26 cellular contexts compared by ENCODE assay signal in genomic region chr19:33502991-33503790, GRCh38. TPM values are rescaled to one million over a fixed set of nuclear protein-coding genes. Genes with fewer than 3 reads are reported as not detected.
DNase-seq lines count a peak whose midpoint lies in the region; ATAC-seq, FAIRE-seq and TF ChIP-seq lines count a peak whose summit lies in the region.
"Had no signal": no experiment of that assay in that cellular context is flagged by ENCODE, and none has a peak within 500 bp of the region (broad histone marks: within the 10 kb centered on the region; RNA-seq: fewer than 3 reads in every experiment).

No MANE protein-coding gene starts in this region.

- peak overlapping the region; percentile 85 for H3K27ac Mint-ChIP-seq in neural crest cell (ENCODE audit: unreplicated experiment)
- H3K27ac Mint-ChIP-seq: activated B cell treated with CpG ODN at 0.5 μM for 24 hours; dendritic cell treated with granulocyte-macrophage colony-stimulating factor and Interleukin-4, amounts not matched to agents 40 ng/mL and 50 ng/mL, for 4 days; naive thymus-derived CD4-positive, alpha-beta T cell; T-cell had no signal

- H3K4me3 Mint-ChIP-seq in neural crest cell: peak overlapping the region; percentile 35
- H3K4me3 Mint-ChIP-seq: activated B cell treated with CpG ODN at 0.5 μM for 24 hours; activated T-cell treated with anti-CD3 and anti-CD28 coated beads, Interleukin-2, amount 50 U/mL, for 4 hours; CD8-positive, alpha-beta memory T cell; central memory CD8-positive, alpha-beta T cell; dendritic cell treated with granulocyte-macrophage colony-stimulating factor and Interleukin-4, amounts not matched to agents 40 ng/mL and 50 ng/mL, for 4 days; naive thymus-derived CD4-positive, alpha-beta T cell; T-cell had no signal

- H3K36me3 Mint-ChIP-seq in neural crest cell (ENCODE audit: low read depth): no peaks in the 10 kb centered on the region

- ATAC-seq in left ventricle myocardium superior: no peak
- ATAC-seq in right cardiac atrium: no peak
- no peak for ATAC-seq in GM18870 (IDR thresholded peaks at IDR 0.05; ENCODE audit: unreplicated experiment)
- ATAC-seq: activated T-cell treated with anti-CD3 and anti-CD28 coated beads, Interleukin-2, amount 50 U/mL, for 4 hours; esophagus mucosa; naive thymus-derived CD4-positive, alpha-beta T cell; T-cell had no signal

- TF ChIP-seq POLR2A in GM12892 (IDR thresholded peaks at IDR 0.05; ENCODE audit: low read depth, low read length): no peak

- intact Hi-C loops in left ventricle myocardium superior (cut with micrococcal nuclease): no loop called here
- intact Hi-C loops in right cardiac atrium (cut with DNase I): no loop called here

- no peaks in the 10 kb centered on the region for H3K9me3 Mint-ChIP-seq in neural crest cell
- H3K9me3 Mint-ChIP-seq: activated B cell treated with CpG ODN at 0.5 μM for 24 hours; activated T-cell treated with anti-CD3 and anti-CD28 coated beads, Interleukin-2, amount 50 U/mL, for 4 hours; CD8-positive, alpha-beta memory T cell; central memory CD8-positive, alpha-beta T cell; dendritic cell treated with granulocyte-macrophage colony-stimulating factor and Interleukin-4, amounts not matched to agents 40 ng/mL and 50 ng/mL, for 4 days; T-cell had no signal

- DNase-seq in left ventricle myocardium superior (peak; percentile 9), right cardiac atrium (no peak), bronchial epithelial cell (ENCODE audit: low read depth) (no peak), neural crest cell (ENCODE audit: low read depth, low spot score) (peak; percentile 18), GM12892 (ENCODE audit: insufficient read length) (no peak), ureter (ENCODE audit: low spot score) (no peak)
- DNase-seq: activated B cell treated with CpG ODN at 0.5 μM for 24 hours; activated gamma-delta T cell; activated T-cell treated with anti-CD3 and anti-CD28 coated beads, Interleukin-2, amount 50 U/mL, for 4 hours; DMS153; MV-4-11; naive thymus-derived CD4-positive, alpha-beta T cell; NCI-H146; NCI-H2107; NCI-H446 treated with DMSO at 0.1 percent for 48 hours; NCI-H82; small intestine; stimulated activated naive CD4-positive, alpha-beta T cell treated with Interleukin-2 at 50 U/mL for 16 hours; T-cell had no signal

- H3K27me3 ChIP-seq in right cardiac atrium (ENCODE audit: control insufficient read depth, insufficient read depth) (no peaks in the 10 kb centered on the region), bronchial epithelial cell (ENCODE audit: control insufficient read depth, insufficient read depth, low read length) (no peaks in the 10 kb centered on the region)
- H3K27me3 ChIP-seq: suprapubic skin had no signal

- H3K27ac ChIP-seq in right cardiac atrium (ENCODE audit: low read length): no peak overlapping the region
- H3K27ac ChIP-seq: suprapubic skin had no signal

- TF ChIP-seq CTCF in bronchial epithelial cell (IDR thresholded peaks at IDR 0.05; ENCODE audit: insufficient read depth, low read length, severe bottlenecking): no peak
- no peak for TF ChIP-seq CTCF in neural crest cell (conservative IDR thresholded peaks at IDR 0.05)

- H3K36me3 ChIP-seq in bronchial epithelial cell (ENCODE audit: control insufficient read depth, insufficient read depth, low read length): no peaks in the 10 kb centered on the region

- peaks cover 19% of the 10 kb centered on the region for H3K4me1 Mint-ChIP-seq in neural crest cell
- H3K4me1 Mint-ChIP-seq: activated B cell treated with CpG ODN at 0.5 μM for 24 hours, T-cell had no signal

- no peaks in the 10 kb centered on the region for H3K27me3 Mint-ChIP-seq in neural crest cell (ENCODE audit: low read depth)
- H3K27me3 Mint-ChIP-seq: activated B cell treated with CpG ODN at 0.5 μM for 24 hours; CD8-positive, alpha-beta memory T cell; central memory CD8-positive, alpha-beta T cell; dendritic cell treated with granulocyte-macrophage colony-stimulating factor and Interleukin-4, amounts not matched to agents 40 ng/mL and 50 ng/mL, for 4 days; naive thymus-derived CD4-positive, alpha-beta T cell; T-cell had no signal

- peaks cover 3% of the 10 kb centered on the region for H3K4me1 ChIP-seq in right cardiac atrium (ENCODE audit: control insufficient read depth, insufficient read depth, low read length)

- H3K4me3 ChIP-seq in right cardiac atrium (ENCODE audit: low read length): no peak overlapping the region
- H3K4me3 ChIP-seq in bronchial epithelial cell (ENCODE audit: low read depth, low read length): no peak overlapping the region
- H3K4me3 ChIP-seq: suprapubic skin had no signal

- peak; percentile 81 for FAIRE-seq in bronchial epithelial cell (lab: Jason Lieb, UNC)
- FAIRE-seq in GM12892 (lab: Jason Lieb, UNC): no peak
- FAIRE-seq: islet of Langerhans, small intestine had no signal

- 86% methylated on average over 22 of the region's 22 CpGs for WGBS in right cardiac atrium

- H3K9me3 ChIP-seq in right cardiac atrium (ENCODE audit: control insufficient read depth, low read length): no peaks in the 10 kb centered on the region
- H3K9me3 ChIP-seq: suprapubic skin had no signal

RNA-seq across cellular contexts. Expression of gene PEPD, which starts 18.4 kb away (rescaled TPM):
- total RNA-seq in left ventricle myocardium superior (27.3 TPM), right cardiac atrium (10 to 100 TPM; 27.7 to 37.5 (median 34.9) TPM), bronchial epithelial cell (33.7 and 35.8 TPM in 2 replicates), neural crest cell (39.0 and 43.7 TPM in 2 replicates), ureter (86.6 TPM)
- 30.1 TPM for polyA plus RNA-seq in right cardiac atrium
- 31.4 TPM for polyA plus RNA-seq in GM12892 (2012; ENCODE audit: missing spikeins)

Comparison
In these comparisons a context has a peak if more than half of its experiments do, and no peak if none do; other contexts are left out.
1. DNase-seq: peak in left ventricle myocardium superior (single experiment) and neural crest cell (single experiment); none in right cardiac atrium (0 of 3), bronchial epithelial cell (single experiment), GM12892 (single experiment) and ureter (single experiment).